10 cellular contexts compared by ENCODE assay signal in the genomic region with DNA sequence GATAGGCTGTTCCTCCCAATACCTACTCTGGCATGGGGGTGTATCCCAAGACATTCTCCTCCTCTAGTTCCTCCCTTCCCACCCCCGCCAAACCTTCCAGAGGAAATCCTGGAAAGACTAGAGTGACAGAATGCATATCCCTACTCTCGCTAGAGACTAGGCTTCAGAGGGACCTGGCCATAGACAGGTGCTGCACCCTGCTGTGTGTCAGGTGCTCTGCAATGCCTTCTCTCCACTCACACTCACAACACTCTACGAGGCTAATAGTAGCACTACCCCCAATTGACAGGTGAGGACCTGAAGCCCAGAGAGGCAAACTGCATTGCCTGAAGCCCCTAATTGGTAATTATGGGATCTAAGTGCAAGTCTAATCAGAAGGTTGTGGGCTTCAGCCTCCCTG. TPM values are rescaled to one million over a fixed set of nuclear protein-coding genes. Genes with fewer than 3 reads are reported as not detected.
A peak's percentile ranks its signal among the peaks of the same experiment; 100 is the strongest.
DNase-seq lines count a peak whose midpoint lies in the region; ATAC-seq, FAIRE-seq and TF ChIP-seq lines count a peak whose summit lies in the region.
"Had no signal": no experiment of that assay in that cellular context is flagged by ENCODE, and none has a peak within 500 bp of the region (broad histone marks: within the 10 kb centered on the region; RNA-seq: fewer than 3 reads in every experiment).

No MANE protein-coding gene starts in this region.

- DNase-seq in D721Med (ENCODE audit: insufficient read length, low spot score), result no peak
- DNase-seq in Jurkat, Clone E6-1 (ENCODE audit: low read depth, low spot score), result peak; percentile 7
- DNase-seq in SK-N-SH, result peak; percentile 47
- no peak for DNase-seq in left lobe of liver (ENCODE audit: low spot score)
- no peak for DNase-seq in mucosa of gallbladder (ENCODE audit: low spot score)
- no peak for DNase-seq in osteocyte (ENCODE audit: extremely low spot score, unreplicated experiment)
- DNase-seq: stimulated activated CD4-positive, alpha-beta T cell treated with anti-CD3 and anti-CD28 coated beads, Interleukin-12 subunit alpha, Interleukin-12 subunit beta, amount 100 ng/mL, for 4 hours had no signal

- no peak for FAIRE-seq in D721Med (lab: Jason Lieb, UNC)

- TF ChIP-seq RAD21 in SK-N-SH (IDR thresholded peaks at IDR 0.05; ENCODE audit: low read length), result peak; percentile 74

- TF ChIP-seq CTCF in D721Med (IDR thresholded peaks at IDR 0.05; ENCODE audit: insufficient read depth, missing control alignments), result peak; percentile 47
- no peak for TF ChIP-seq CTCF in SK-N-SH (IDR thresholded peaks at IDR 0.05)
- TF ChIP-seq CTCF in osteocyte (IDR thresholded peaks at IDR 0.05), result no peak

- no peaks in the 10 kb centered on the region for H4K20me1 ChIP-seq in SK-N-SH (ENCODE audit: insufficient read depth)

- no peaks in the 10 kb centered on the region for H3K9me2 ChIP-seq in SK-N-SH

- H3K9me3 ChIP-seq in SK-N-SH, result peaks cover 2% of the 10 kb centered on the region; the same call in 1 of the 2 replicates

- no peak overlapping the region for H3K9ac ChIP-seq in SK-N-SH

- no peaks in the 10 kb centered on the region for H3K36me3 ChIP-seq in SK-N-SH (replicated peaks in 1 of 2; ENCODE audit: control insufficient read depth in 1 of 2, insufficient read depth in 2 of 2, low read length in 1 of 2)

- H3K4me3 Mint-ChIP-seq in osteocyte (ENCODE audit: unreplicated experiment), result no peak overlapping the region

- no peaks in the 10 kb centered on the region for H3K4me1 Mint-ChIP-seq in osteocyte (ENCODE audit: unreplicated experiment)

- no peaks in the 10 kb centered on the region for H3K36me3 Mint-ChIP-seq in osteocyte (ENCODE audit: unreplicated experiment)

- no peak overlapping the region for H3K4me2 ChIP-seq in SK-N-SH

- 44% methylated on average over 3 of the region's 3 CpGs for WGBS in SK-N-SH (ENCODE audit: low lambda C conversion rate)

- CTCF ChIA-PET in SK-N-SH (lab: Yijun Ruan, JAX), result interaction anchor here (0.7 to 2.0 kb wide), 12 partner anchors 10 to 247 kb away, joined by 3 to 11 read pairs (median 4); a partner anchor contains a TSS

- H3F3A ChIP-seq in SK-N-SH (replicated peaks; ENCODE audit: insufficient read depth), result no peaks in the 10 kb centered on the region

- H2AFZ ChIP-seq in SK-N-SH (ENCODE audit: low read depth), result no peak overlapping the region

- no peak overlapping the region for H3K4me3 ChIP-seq in Jurkat, Clone E6-1 (ENCODE audit: low read length)
- no peak overlapping the region for H3K4me3 ChIP-seq in SK-N-SH (ENCODE audit: low read depth in 2 of 2, low read length in 1 of 2)

- TF ChIP-seq EP300 in SK-N-SH (IDR thresholded peaks at IDR 0.05; ENCODE audit: borderline replicate concordance in 1 of 2, low read depth in 1 of 2, low read length in 1 of 2), result no peak

- peak; percentile 19 for ATAC-seq in left lobe of liver
- ATAC-seq in GM19324 (IDR thresholded peaks at IDR 0.05; ENCODE audit: low FRiP score, unreplicated experiment), result no peak

- H3K27ac ChIP-seq in SK-N-SH (ENCODE audit: low read depth in 2 of 2, low read length in 1 of 2), result no peak overlapping the region

- POLR2A ChIA-PET in SK-N-SH (lab: Yijun Ruan, JAX), result no interaction called here

- peaks cover 2% of the 10 kb centered on the region for H3K9me3 Mint-ChIP-seq in osteocyte (ENCODE audit: unreplicated experiment)

- H3K79me2 ChIP-seq in SK-N-SH (ENCODE audit: insufficient read depth), result no peaks in the 10 kb centered on the region

- peaks cover 16% of the 10 kb centered on the region for H3K27me3 Mint-ChIP-seq in osteocyte (ENCODE audit: unreplicated experiment)

- H3K27me3 ChIP-seq in SK-N-SH (ENCODE audit: insufficient read depth), result no peaks in the 10 kb centered on the region

- H3K27ac Mint-ChIP-seq in osteocyte (ENCODE audit: unreplicated experiment), result no peak overlapping the region

- peaks cover 0 to 2% of the 10 kb centered on the region in 2 experiments; a peak in 1 of 4 replicates for H3K4me1 ChIP-seq in SK-N-SH (ENCODE audit: control insufficient read depth in 1 of 2, insufficient read depth in 2 of 2, low read depth in 1 of 2, low read length in 1 of 2)

TF ChIP-seq in SK-N-SH, 30 proteins besides CTCF, POLR2A, EP300 and RAD21:
- TF ChIP-seq MXI1 (IDR thresholded peaks at IDR 0.05; ENCODE audit: low read depth, low read length) (no peak), SMC3 (IDR thresholded peaks at IDR 0.05; ENCODE audit: low read depth, low read length) (peak; percentile 47; the same call in 1 of the 2 replicates)
TF ChIP-seq in SK-N-SH: peak in this region for 1.

RNA-seq across cellular contexts. Expression of a gene that starts 46.2 kb away (rescaled TPM):
- polyA plus RNA-seq in Jurkat, Clone E6-1 (2012; ENCODE audit: insufficient read depth, insufficient read length), result 10.7 TPM
- 0.12 and 0.62 TPM in 2 replicates for polyA plus RNA-seq in SK-N-SH (2012; rRNA removed)
- 0.59 and 0.60 TPM in 2 replicates for polyA plus RNA-seq in SK-N-SH (2012; cell fraction: cytosol; rRNA removed)
- 0.35 and 1.3 TPM in 2 replicates for polyA plus RNA-seq in SK-N-SH (2012; cell fraction: nucleus; rRNA removed)
- total RNA-seq in left lobe of liver (not detected), mucosa of gallbladder (not detected), osteocyte (not detected in 2 replicates)
- total RNA-seq: aorta, M059J had no signal
- polyA plus RNA-seq: aorta had no signal

Comparison
In these comparisons a context has a peak if more than half of its experiments do, and no peak if none do; other contexts are left out.
1. DNase-seq: peak in Jurkat, Clone E6-1 (single experiment) and SK-N-SH (single experiment); none in D721Med (single experiment), left lobe of liver (single experiment), mucosa of gallbladder (single experiment) and osteocyte (single experiment).